ENCODE assay signal across 8 cellular contexts in the genomic region with DNA sequence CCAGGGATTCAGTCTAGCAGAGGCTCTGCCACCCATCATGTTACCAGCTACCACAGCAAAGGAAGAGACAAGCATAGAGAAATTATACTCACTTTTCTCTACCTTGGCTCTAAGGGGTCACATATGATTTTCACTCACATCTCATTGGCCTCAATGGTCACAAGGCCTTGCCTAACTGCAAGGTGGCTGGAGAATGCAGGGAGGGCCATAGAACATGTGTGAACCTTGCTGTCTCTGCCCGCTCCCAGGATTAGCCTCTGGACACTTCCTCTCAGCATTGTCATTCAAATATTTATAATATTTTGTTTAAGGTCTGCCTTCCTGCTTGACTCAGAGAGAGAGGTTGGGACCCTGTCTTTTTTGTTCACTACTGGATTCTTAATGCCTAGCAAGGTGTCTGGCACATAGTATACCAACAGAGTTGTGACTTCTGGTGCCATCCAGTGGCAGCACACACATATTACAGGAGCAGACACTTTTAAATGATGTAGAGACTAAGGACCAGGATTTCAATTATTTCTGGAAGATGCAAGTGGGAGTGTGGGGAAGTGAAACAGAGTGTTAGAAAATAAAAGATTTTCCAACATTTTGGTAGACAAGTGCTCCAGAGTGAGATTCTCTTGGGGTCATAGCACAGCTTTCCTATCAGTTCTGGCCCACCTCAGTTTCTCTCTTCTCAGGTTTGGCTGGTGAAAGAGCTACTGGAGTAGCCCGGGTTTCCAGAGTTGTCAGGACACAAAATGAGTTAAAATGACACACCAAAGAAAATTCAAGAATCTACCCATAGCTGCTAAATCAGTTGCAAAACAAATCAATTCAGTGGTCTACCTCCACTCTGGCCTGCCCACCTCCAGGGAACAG.
DNase-seq lines count a peak whose midpoint lies in the region; ATAC-seq, FAIRE-seq and TF ChIP-seq lines count a peak whose summit lies in the region.

No MANE protein-coding gene starts in this region.

- no peaks in the 10 kb centered on the region for H3K27me3 Mint-ChIP-seq in activated CD8-positive, alpha-beta memory T cell treated with anti-CD3 and anti-CD28 coated beads, Interleukin-2, amount 10 ng/mL, durations not matched to agents 7 days and 5 days

- H3K27me3 ChIP-seq in neural cell (ENCODE audit: insufficient read depth, low read depth, low read length), result no peaks in the 10 kb centered on the region
- no peaks in the 10 kb centered on the region for H3K27me3 ChIP-seq in tibial artery

- no peaks in the 10 kb centered on the region for H3F3A ChIP-seq in neural cell (ENCODE audit: insufficient read depth, low read length, poor library complexity, severe bottlenecking)

- peaks cover 70% of the 10 kb centered on the region for H3K4me1 Mint-ChIP-seq in activated CD8-positive, alpha-beta memory T cell treated with anti-CD3 and anti-CD28 coated beads, Interleukin-2, amount 10 ng/mL, durations not matched to agents 7 days and 5 days

- H3K4me1 ChIP-seq in tibial artery, result no peaks in the 10 kb centered on the region

- H3K27ac Mint-ChIP-seq in activated CD8-positive, alpha-beta memory T cell treated with anti-CD3 and anti-CD28 coated beads, Interleukin-2, amount 10 ng/mL, durations not matched to agents 7 days and 5 days, result peak overlapping the region; percentile 96

- H3K9ac ChIP-seq in neural cell (ENCODE audit: low read length), result no peak overlapping the region

- H3K9me3 ChIP-seq in neural cell (ENCODE audit: low read length) (no peaks in the 10 kb centered on the region), tibial artery (no peaks in the 10 kb centered on the region)

- intact Hi-C loops in tibial artery (cut with DNase I; ENCODE audit: low total_unique reads), result no loop called here

- no peaks in the 10 kb centered on the region for H3K36me3 ChIP-seq in neural cell (ENCODE audit: insufficient read depth, low read length)
- H3K36me3 ChIP-seq in tibial artery, result no peaks in the 10 kb centered on the region

- no peak overlapping the region for H3K4me2 ChIP-seq in neural cell (ENCODE audit: low read length)

- TF ChIP-seq CTCF in neural cell (IDR thresholded peaks at IDR 0.05; ENCODE audit: poor library complexity, severe bottlenecking) (peak; percentile 83), tibial artery (IDR thresholded peaks at IDR 0.05) (peak; percentile 65 to 69)

- H3K27ac ChIP-seq in neural cell (ENCODE audit: low read length) (no peak overlapping the region), tibial artery (no peak overlapping the region)

- H4K20me1 ChIP-seq in neural cell (ENCODE audit: insufficient read depth), result no peaks in the 10 kb centered on the region

- TF ChIP-seq POLR2A in erythroblast (IDR thresholded peaks at IDR 0.05; ENCODE audit: low read length), result no peak

- no peaks in the 10 kb centered on the region for H3K9me2 ChIP-seq in neural cell (ENCODE audit: insufficient read depth, low read length)

- no peak for TF ChIP-seq EP300 in neural cell (conservative IDR thresholded peaks at IDR 0.05; ENCODE audit: poor library complexity, severe bottlenecking)

- FAIRE-seq in GM18507 (lab: Jason Lieb, UNC), result peak; percentile 94

- no peaks in the 10 kb centered on the region for H3K9me3 Mint-ChIP-seq in activated CD8-positive, alpha-beta memory T cell treated with anti-CD3 and anti-CD28 coated beads, Interleukin-2, amount 10 ng/mL, durations not matched to agents 7 days and 5 days (ENCODE audit: low read depth)

- H2AFZ ChIP-seq in neural cell (ENCODE audit: low read depth, low read length), result no peak overlapping the region

- DNase-seq in AG08396 (ENCODE audit: low spot score) (peak; percentile 50), GM18507 (ENCODE audit: extremely low spot score, insufficient read length, low read depth) (no peak), NCI-H748 treated with DMSO at 0.1 percent for 48 hours (lab: John Stamatoyannopoulos, UW) (peak; percentile 3), erythroblast (lab: John Stamatoyannopoulos, UW) (peak; percentile 36 to 61), tibial artery (no peak)
- DNase-seq in activated CD8-positive, alpha-beta memory T cell treated with anti-CD3 and anti-CD28 coated beads, Interleukin-2, amount 10 ng/mL, durations not matched to agents 7 days and 5 days, result peak; percentile 89

- H3K36me3 Mint-ChIP-seq in activated CD8-positive, alpha-beta memory T cell treated with anti-CD3 and anti-CD28 coated beads, Interleukin-2, amount 10 ng/mL, durations not matched to agents 7 days and 5 days, result peaks cover 11% of the 10 kb centered on the region

- peak; percentile 83 for TF ChIP-seq RAD21 in neural cell (conservative IDR thresholded peaks at IDR 0.05)

- peak overlapping the region; percentile 37 for H3K4me3 Mint-ChIP-seq in activated CD8-positive, alpha-beta memory T cell treated with anti-CD3 and anti-CD28 coated beads, Interleukin-2, amount 10 ng/mL, durations not matched to agents 7 days and 5 days

- no peaks in the 10 kb centered on the region for H3K79me2 ChIP-seq in neural cell (replicated peaks; ENCODE audit: insufficient read depth, low read length)

- CTCF ChIA-PET in activated CD8-positive, alpha-beta memory T cell treated with anti-CD3 and anti-CD28 coated beads, Interleukin-2, amount 10 ng/mL, durations not matched to agents 7 days and 5 days (lab: Charles Lee), result interaction anchor here (0.8 to 12.1 kb wide), 39 partner anchors 8 to 243 kb away, joined by 3 to 436 read pairs (median 5); a partner anchor contains a TSS

- peak; percentile 86 for ATAC-seq in HG03025 (IDR thresholded peaks at IDR 0.05; ENCODE audit: low FRiP score, unreplicated experiment)
- peak; percentile 73 for ATAC-seq in activated CD8-positive, alpha-beta memory T cell treated with anti-CD3 and anti-CD28 coated beads, Interleukin-2, amount 10 ng/mL, durations not matched to agents 7 days and 5 days

- no peak overlapping the region for H3K4me3 ChIP-seq in neural cell (ENCODE audit: low read length)
- H3K4me3 ChIP-seq in tibial artery, result no peak overlapping the region

TF ChIP-seq in neural cell, 6 proteins besides CTCF, POLR2A, EP300 and RAD21:
- TF ChIP-seq SMC3 (conservative IDR thresholded peaks at IDR 0.05; ENCODE audit: poor library complexity) (peak; percentile 88), EZH2 (IDR thresholded peaks at IDR 0.05; ENCODE audit: borderline replicate concordance, insufficient read depth, low read length, poor library complexity, severe bottlenecking) (no peak)

Comparison
In these comparisons a context has a peak if more than half of its experiments do, and no peak if none do; other contexts are left out.
1. DNase-seq: peak in AG08396 (single experiment), NCI-H748 treated with DMSO at 0.1 percent for 48 hours (single experiment), activated CD8-positive, alpha-beta memory T cell treated with anti-CD3 and anti-CD28 coated beads, Interleukin-2, amount 10 ng/mL, durations not matched to agents 7 days and 5 days (single experiment) and erythroblast (2 of 2); none in GM18507 (single experiment) and tibial artery (0 of 2).